In genomic region chr5:139638736-139639618, GRCh38 we compare ENCODE assay signal across 8 cellular contexts.
DNase-seq lines count a peak whose midpoint lies in the region; ATAC-seq, FAIRE-seq and TF ChIP-seq lines count a peak whose summit lies in the region.

No MANE protein-coding gene starts in this region.

- H3K4me3 ChIP-seq in iPS-18c (ENCODE audit: insufficient read depth, low read depth, low read length) = peak overlapping the region; percentile 31; the same call in 1 of the 2 replicates

- no peak for ATAC-seq in stimulated activated effector memory CD8-positive, alpha-beta T cell treated with anti-CD3 and anti-CD28 coated beads, Interleukin-12 subunit alpha, Interleukin-12 subunit beta, amount 100 ng/mL, for 72 hours
- ATAC-seq in GM19395 (IDR thresholded peaks at IDR 0.05; ENCODE audit: unreplicated experiment) (no peak), HG02981 (IDR thresholded peaks at IDR 0.05; ENCODE audit: unreplicated experiment) (no peak)

- no peaks in the 10 kb centered on the region for H3K9me3 Mint-ChIP-seq in stimulated activated effector memory CD8-positive, alpha-beta T cell treated with anti-CD3 and anti-CD28 coated beads, Interleukin-12 subunit alpha, Interleukin-12 subunit beta, amount 100 ng/mL, for 72 hours

- peak overlapping the region; percentile 69 for H3K4me3 Mint-ChIP-seq in stimulated activated effector memory CD8-positive, alpha-beta T cell treated with anti-CD3 and anti-CD28 coated beads, Interleukin-12 subunit alpha, Interleukin-12 subunit beta, amount 100 ng/mL, for 72 hours

- H3K27ac Mint-ChIP-seq in stimulated activated effector memory CD8-positive, alpha-beta T cell treated with anti-CD3 and anti-CD28 coated beads, Interleukin-12 subunit alpha, Interleukin-12 subunit beta, amount 100 ng/mL, for 72 hours = peak overlapping the region; percentile 96

- peaks cover 53% of the 10 kb centered on the region for H3K4me1 Mint-ChIP-seq in stimulated activated effector memory CD8-positive, alpha-beta T cell treated with anti-CD3 and anti-CD28 coated beads, Interleukin-12 subunit alpha, Interleukin-12 subunit beta, amount 100 ng/mL, for 72 hours

- peak; percentile 51 for TF ChIP-seq POLR2A in Raji (IDR thresholded peaks at IDR 0.05; ENCODE audit: insufficient read depth, low read depth, low read length)

- peaks cover 38% of the 10 kb centered on the region for H3K36me3 Mint-ChIP-seq in stimulated activated effector memory CD8-positive, alpha-beta T cell treated with anti-CD3 and anti-CD28 coated beads, Interleukin-12 subunit alpha, Interleukin-12 subunit beta, amount 100 ng/mL, for 72 hours

- peaks cover 2% of the 10 kb centered on the region for H3K9me3 ChIP-seq in iPS-18c (ENCODE audit: control insufficient read depth, insufficient read depth, low read length)

- no peak for FAIRE-seq in urothelium cell line (lab: Jason Lieb, UNC)

- peak; percentile 30 for DNase-seq in NCI-H1436 (lab: John Stamatoyannopoulos, UW)
- DNase-seq in NCI-H1436 treated with DMSO at 0.1 percent for 48 hours (lab: John Stamatoyannopoulos, UW) = no peak
- DNase-seq in stimulated activated effector memory CD8-positive, alpha-beta T cell treated with anti-CD3 and anti-CD28 coated beads, Interleukin-12 subunit alpha, Interleukin-12 subunit beta, amount 100 ng/mL, for 72 hours (ENCODE audit: low spot score in 2 of 2) = no peak
- no peak for DNase-seq in urothelium cell line (ENCODE audit: low spot score)
